Comparison of ENCODE assay signal across 13 cellular contexts in the genomic region with DNA sequence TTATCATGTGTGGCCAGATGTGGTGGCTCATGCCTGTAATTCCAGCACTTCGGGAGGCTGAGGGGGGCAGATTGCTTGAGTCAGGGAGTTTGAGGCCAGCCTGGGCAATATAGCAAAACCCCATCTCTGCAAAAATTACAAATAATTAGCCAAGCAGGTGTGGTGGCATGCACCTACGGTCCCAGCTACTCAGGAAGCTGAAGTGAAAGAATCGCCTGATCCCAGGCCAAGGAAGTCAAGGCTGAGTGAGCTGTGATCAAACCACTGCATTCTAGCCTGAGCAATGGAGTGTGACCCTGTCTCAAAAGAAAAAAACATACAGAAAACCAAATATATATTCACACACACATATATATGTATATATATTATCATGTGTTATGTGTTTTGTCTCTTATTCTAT.
A peak's percentile ranks its signal among the peaks of the same experiment; 100 is the strongest.
DNase-seq lines count a peak whose midpoint lies in the region; ATAC-seq lines count a peak whose summit lies in the region.
"Had no signal": no experiment of that assay in that cellular context is flagged by ENCODE, and none has a peak within 500 bp of the region (broad histone marks: within the 10 kb centered on the region; RNA-seq: fewer than 3 reads in every experiment).

No MANE protein-coding gene starts in this region.

- ATAC-seq in GM18907 (IDR thresholded peaks at IDR 0.05; ENCODE audit: unreplicated experiment), result peak; percentile 91
- peak; percentile 86 for ATAC-seq in GM21737 (IDR thresholded peaks at IDR 0.05; ENCODE audit: unreplicated experiment)
- ATAC-seq in HG03097 (IDR thresholded peaks at IDR 0.05; ENCODE audit: low FRiP score, unreplicated experiment), result peak; percentile 96
- ATAC-seq: left ventricle myocardium superior had no signal

- DNase-seq in glomerular visceral epithelial cell (ENCODE audit: extremely low spot score) (peak; percentile 78), anterior cingulate cortex (lab: John Stamatoyannopoulos, UW) (no peak), NCI-H2227 (lab: John Stamatoyannopoulos, UW; ENCODE audit: unreplicated experiment) (no peak), hippocampal formation (lab: John Stamatoyannopoulos, UW) (no peak), kidney glomerular epithelial cell (lab: John Stamatoyannopoulos, UW) (no peak)
- DNase-seq: amygdala; glutamatergic neuron; left ventricle myocardium superior; NCI-H1694; stimulated activated CD8-positive, alpha-beta memory T cell treated with anti-CD3 and anti-CD28 coated beads, Interleukin-4, amount 100 ng/mL, for 48 hours had no signal
